Comparison of ENCODE assay signal across 18 cellular contexts in genomic region chr5:147727200-147727599, GRCh38. TPM values are rescaled to one million over a fixed set of nuclear protein-coding genes. Genes with fewer than 3 reads are reported as not detected.
"Had no signal": no experiment of that assay in that cellular context is flagged by ENCODE, and none has a peak within 500 bp of the region (broad histone marks: within the 10 kb centered on the region; RNA-seq: fewer than 3 reads in every experiment).

No MANE protein-coding gene starts in this region.

- H3K27me3 ChIP-seq: SJCRH30 had no signal

- DNase-seq: IMR-90, Karpas-422, KG1, MM.1S, NCI-H1092 treated with DMSO at 0.1 percent for 48 hours, NCI-H1436, NCI-H187, NCI-H2029, NCI-H2171 treated with DMSO at 0.1 percent for 48 hours, NCI-H345, NCI-H446 treated with DMSO at 0.1 percent for 48 hours, NCI-H524, NCI-H526 treated with DMSO at 0.1 percent for 48 hours, NCI-H748 treated with DMSO at 0.1 percent for 48 hours, SHP77 treated with DMSO at 0.1 percent for 48 hours, SJCRH30 had no signal

- H3K4me1 ChIP-seq: SJCRH30 had no signal

- H3K9me3 ChIP-seq: SJCRH30 had no signal

- H3K27ac ChIP-seq: SJCRH30 had no signal

- ATAC-seq: Panc1, Right ventricle myocardium inferior had no signal

- H3K4me3 ChIP-seq: SJCRH30 had no signal

RNA-seq across cellular contexts. Expression of gene JAKMIP2, which starts 55.3 kb away (rescaled TPM):
- polyA plus RNA-seq: IMR-90 had no signal
